ENCODE assay signal across 8 cellular contexts in the genomic region with DNA sequence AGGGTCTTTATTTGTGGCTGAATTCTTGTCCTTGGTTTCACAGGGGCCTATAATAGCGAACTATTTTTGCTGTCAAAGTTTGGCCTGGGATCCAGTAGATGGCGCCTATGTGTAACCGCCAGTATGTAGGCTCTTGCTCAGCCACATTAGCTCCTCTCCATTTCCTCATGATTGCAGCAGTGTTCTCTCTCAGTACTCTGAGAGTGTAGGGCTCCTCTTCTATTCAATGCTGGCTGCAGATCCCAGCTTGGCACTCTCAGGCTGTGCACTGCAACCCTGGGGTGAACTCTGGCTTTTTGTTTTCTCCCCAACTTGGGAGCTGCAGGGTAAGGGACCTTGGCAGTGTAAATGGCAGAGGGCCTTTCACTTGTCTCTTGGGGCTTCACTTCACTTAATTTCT.
DNase-seq lines count a peak whose midpoint lies in the region; ATAC-seq and TF ChIP-seq lines count a peak whose summit lies in the region.

No MANE protein-coding gene starts in this region.

- POLR2A ChIA-PET in AG04449 (lab: Yijun Ruan, JAX), result no interaction called here
- POLR2A ChIA-PET in activated CD8-positive, alpha-beta T cell treated with anti-CD3 and anti-CD28 coated beads, Interleukin-2, amount 10 ng/mL, durations not matched to agents 7 days and 5 days (lab: Charles Lee), result no interaction called here

- no peaks in the 10 kb centered on the region for H3K4me1 ChIP-seq in suprapubic skin

- no peaks in the 10 kb centered on the region for H3K36me3 Mint-ChIP-seq in activated CD8-positive, alpha-beta T cell treated with anti-CD3 and anti-CD28 coated beads, Interleukin-2, amount 10 ng/mL, durations not matched to agents 7 days and 5 days (ENCODE audit: low read depth)

- TF ChIP-seq POLR2A in NB4 (IDR thresholded peaks at IDR 0.05; ENCODE audit: extremely low read depth, insufficient read length) (no peak), suprapubic skin (IDR thresholded peaks at IDR 0.05) (no peak)

- TF ChIP-seq CTCF in AG04449 (IDR thresholded peaks at IDR 0.05; ENCODE audit: insufficient read depth, low read length, missing control alignments) (peak; percentile 36), GM12873 (IDR thresholded peaks at IDR 0.05; ENCODE audit: insufficient read depth, low read depth, low read length, missing control alignments) (peak; percentile 70), NB4 (IDR thresholded peaks at IDR 0.05; ENCODE audit: low read depth, low read length) (peak; percentile 84), suprapubic skin (IDR thresholded peaks at IDR 0.05) (peak in 1 of 2 donors; percentile 7)

- CTCF ChIA-PET in AG04449 (lab: Yijun Ruan, JAX), result interaction anchor here (1.0 to 5.2 kb wide), 10 partner anchors 14 to 323 kb away, joined by 3 to 45 read pairs (median 7); no protein-coding TSS in a partner anchor
- CTCF ChIA-PET in activated CD8-positive, alpha-beta T cell treated with anti-CD3 and anti-CD28 coated beads, Interleukin-2, amount 10 ng/mL, durations not matched to agents 7 days and 5 days (lab: Charles Lee), result no interaction called here

- H3K4me3 Mint-ChIP-seq in activated CD8-positive, alpha-beta T cell treated with anti-CD3 and anti-CD28 coated beads, Interleukin-2, amount 10 ng/mL, durations not matched to agents 7 days and 5 days, result no peak overlapping the region

- H3K9me3 Mint-ChIP-seq in activated CD8-positive, alpha-beta T cell treated with anti-CD3 and anti-CD28 coated beads, Interleukin-2, amount 10 ng/mL, durations not matched to agents 7 days and 5 days (ENCODE audit: insufficient read depth), result no peaks in the 10 kb centered on the region

- no peak for TF ChIP-seq EP300 in suprapubic skin (IDR thresholded peaks at IDR 0.05)

- WGBS in suprapubic skin, result 63% methylated on average over 3 of the region's 3 CpGs

- H3K9me3 ChIP-seq in suprapubic skin, result no peaks in the 10 kb centered on the region

- no peaks in the 10 kb centered on the region for H3K36me3 ChIP-seq in suprapubic skin

- no peak overlapping the region for H3K27ac Mint-ChIP-seq in activated CD8-positive, alpha-beta T cell treated with anti-CD3 and anti-CD28 coated beads, Interleukin-2, amount 10 ng/mL, durations not matched to agents 7 days and 5 days

- H3K27me3 ChIP-seq in suprapubic skin, result no peaks in the 10 kb centered on the region

- no peak overlapping the region for H3K27ac ChIP-seq in suprapubic skin

- DNase-seq in AG04449 (ENCODE audit: low read depth, low spot score) (no peak), NB4 (ENCODE audit: low read depth) (peak; percentile 76), iPS DF 4.7 (ENCODE audit: extremely low read depth, low spot score) (peak; percentile 44), suprapubic skin (ENCODE audit: low spot score in 2 of 2) (no peak), mucosa of gallbladder (ENCODE audit: low spot score) (no peak)
- peak; percentile 29 for DNase-seq in activated CD8-positive, alpha-beta T cell treated with anti-CD3 and anti-CD28 coated beads, Interleukin-2, amount 10 ng/mL, durations not matched to agents 7 days and 5 days

- H3K4me1 Mint-ChIP-seq in activated CD8-positive, alpha-beta T cell treated with anti-CD3 and anti-CD28 coated beads, Interleukin-2, amount 10 ng/mL, durations not matched to agents 7 days and 5 days (ENCODE audit: low read depth), result no peaks in the 10 kb centered on the region

- no peak overlapping the region for H3K4me3 ChIP-seq in AG04449 (ENCODE audit: low read depth, low read length)
- H3K4me3 ChIP-seq in NB4 (ENCODE audit: low read depth, low read length), result no peak overlapping the region
- H3K4me3 ChIP-seq in suprapubic skin, result no peak overlapping the region

- H3K27me3 Mint-ChIP-seq in activated CD8-positive, alpha-beta T cell treated with anti-CD3 and anti-CD28 coated beads, Interleukin-2, amount 10 ng/mL, durations not matched to agents 7 days and 5 days (ENCODE audit: low read depth), result no peaks in the 10 kb centered on the region

- peak; percentile 75 for ATAC-seq in HG02623 (IDR thresholded peaks at IDR 0.05; ENCODE audit: unreplicated experiment)
- ATAC-seq in activated CD8-positive, alpha-beta T cell treated with anti-CD3 and anti-CD28 coated beads, Interleukin-2, amount 10 ng/mL, durations not matched to agents 7 days and 5 days, result peak; percentile 44

Comparison
In these comparisons a context has a peak if more than half of its experiments do, and no peak if none do; other contexts are left out.
1. DNase-seq: peak in NB4 (single experiment), activated CD8-positive, alpha-beta T cell treated with anti-CD3 and anti-CD28 coated beads, Interleukin-2, amount 10 ng/mL, durations not matched to agents 7 days and 5 days (single experiment) and iPS DF 4.7 (single experiment); none in AG04449 (single experiment), suprapubic skin (0 of 2) and mucosa of gallbladder (single experiment).